Comparison of ENCODE assay signal across 24 cellular contexts in the genomic region with DNA sequence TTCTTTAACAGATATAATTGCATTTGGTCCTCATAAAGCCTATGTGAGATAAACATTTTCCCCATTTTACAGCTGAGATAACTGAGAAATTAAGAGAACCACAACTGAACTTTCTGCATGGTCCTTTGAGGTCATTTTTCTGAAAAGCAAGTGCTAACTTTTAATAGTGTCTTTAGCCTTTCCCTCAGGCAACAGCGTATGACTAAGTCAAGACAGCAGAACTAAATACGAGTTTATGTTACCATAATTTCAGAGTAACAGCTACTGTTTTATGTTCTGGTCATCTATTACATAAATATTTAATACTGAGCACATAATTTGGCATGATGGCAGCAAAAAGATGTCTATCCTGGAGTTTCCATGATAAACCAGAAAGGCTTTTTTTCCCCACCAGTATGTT.
"Had no signal": no experiment of that assay in that cellular context is flagged by ENCODE, and none has a peak within 500 bp of the region (broad histone marks: within the 10 kb centered on the region; RNA-seq: fewer than 3 reads in every experiment).

No MANE protein-coding gene starts in this region.

- H3K27me3 ChIP-seq: SJCRH30 had no signal

- H3K9ac ChIP-seq: KMS-11 had no signal

- H3K9me3 ChIP-seq: SJCRH30 had no signal

- H3K27me3 Mint-ChIP-seq: IgD-negative memory B cell had no signal

- H3K4me3 ChIP-seq: K562, SJCRH30 had no signal

- H3K4me3 Mint-ChIP-seq: IgD-negative memory B cell had no signal

- H3K4me2 ChIP-seq: KMS-11 had no signal

- ATAC-seq: K562, Panc1, Right ventricle myocardium inferior, SK-N-SH treated with all-trans-retinoic acid at 6 μM for 48 hours had no signal

- H3K36me3 ChIP-seq: SJCRH30 had no signal

- DNase-seq: Kasumi-1, MV-4-11, NCI-H1048, NCI-H1105 treated with DMSO at 0.1 percent for 48 hours, NCI-H1417 treated with DMSO at 0.1 percent for 48 hours, NCI-H146, NCI-H1694 treated with DMSO at 0.1 percent for 48 hours, NCI-H2029, NCI-H2081 treated with DMSO at 0.1 percent for 48 hours, NCI-H2171, NCI-H226, NCI-H446, NCI-H510A, NCI-H524 treated with DMSO at 0.1 percent for 48 hours, NCI-H69, NCI-H774, SHP77 treated with DMSO at 0.1 percent for 48 hours, SJCRH30 had no signal

- H3K27ac Mint-ChIP-seq: IgD-negative memory B cell had no signal

- H3K27ac ChIP-seq: KMS-11, SJCRH30 had no signal

- H3K9me3 Mint-ChIP-seq: IgD-negative memory B cell had no signal
